ENCODE assay signal across 16 cellular contexts in the genomic region with DNA sequence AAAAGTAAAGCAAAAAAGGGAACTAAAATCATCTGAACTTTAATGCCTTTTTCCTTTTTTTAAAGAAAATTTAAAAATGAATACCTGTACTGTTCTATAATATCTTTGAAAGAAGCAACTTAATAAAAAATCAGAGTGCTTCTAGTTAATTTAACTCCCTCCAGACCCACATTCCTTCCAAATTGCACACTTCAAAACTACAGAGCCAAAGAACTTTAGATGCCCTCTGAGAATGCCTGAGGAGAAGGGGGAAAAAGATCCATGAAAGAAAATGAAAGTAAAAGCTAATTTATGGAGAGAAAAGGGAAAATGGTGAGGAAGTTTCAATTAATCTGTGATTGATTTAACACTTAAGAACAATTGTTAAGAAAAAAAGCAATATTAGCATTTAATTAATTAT.
"Had no signal": no experiment of that assay in that cellular context is flagged by ENCODE, and none has a peak within 500 bp of the region (broad histone marks: within the 10 kb centered on the region; RNA-seq: fewer than 3 reads in every experiment).

No MANE protein-coding gene starts in this region.

- ATAC-seq: activated CD8-positive, alpha-beta T cell treated with anti-CD3 and anti-CD28 coated beads, Interleukin-2, amount 10 ng/mL, durations not matched to agents 7 days and 5 days; naive thymus-derived CD8-positive, alpha-beta T cell; stimulated activated naive B cell treated with anti-CD40 and anti-IgM and Interleukin-4, amounts not matched to agents 10 μg/mL and 1 μg/mL and 100 μg/mL, for 72 hours had no signal

- H3K4me3 Mint-ChIP-seq: activated CD4-positive, alpha-beta T cell treated with anti-CD3 and anti-CD28 coated beads, Interleukin-2, amount 10 ng/mL, durations not matched to agents 24 days and 14 days; activated CD8-positive, alpha-beta T cell treated with anti-CD3 and anti-CD28 coated beads, Interleukin-2, amount 10 ng/mL, durations not matched to agents 7 days and 5 days; activated naive CD4-positive, alpha-beta T cell treated with anti-CD3 and anti-CD28 coated beads for 36 hours; activated T-cell treated with anti-CD3 and anti-CD28 coated beads, Interleukin-2, amount 50 U/mL, for 24 hours; immature natural killer cell; naive thymus-derived CD8-positive, alpha-beta T cell; stimulated activated naive B cell treated with anti-CD40 and anti-IgM and Interleukin-4, amounts not matched to agents 10 μg/mL and 1 μg/mL and 100 μg/mL, for 72 hours had no signal

- H3K9me3 Mint-ChIP-seq: activated CD4-positive, alpha-beta T cell treated with anti-CD3 and anti-CD28 coated beads, Interleukin-2, amount 10 ng/mL, durations not matched to agents 24 days and 14 days; stimulated activated naive B cell treated with anti-CD40 and anti-IgM and Interleukin-4, amounts not matched to agents 10 μg/mL and 1 μg/mL and 100 μg/mL, for 72 hours had no signal

- DNase-seq: activated CD4-positive, alpha-beta T cell treated with anti-CD3 and anti-CD28 coated beads, Interleukin-2, amount 10 ng/mL, durations not matched to agents 24 days and 14 days; activated CD4-positive, CD25-positive, alpha-beta regulatory T cell; activated CD8-positive, alpha-beta T cell treated with anti-CD3 and anti-CD28 coated beads, Interleukin-2, amount 10 ng/mL, durations not matched to agents 7 days and 5 days; activated naive CD4-positive, alpha-beta T cell treated with anti-CD3 and anti-CD28 coated beads for 36 hours; activated T-cell treated with anti-CD3 and anti-CD28 coated beads, Interleukin-2, amount 50 U/mL, for 24 hours; immature natural killer cell; mesendoderm; naive thymus-derived CD8-positive, alpha-beta T cell; stimulated activated CD4-positive, alpha-beta T cell treated with anti-CD3 and anti-CD28 coated beads, Interleukin-4, amount 100 ng/mL, for 4 hours; stimulated activated naive B cell treated with anti-CD40 and anti-IgM and Interleukin-4, amounts not matched to agents 10 μg/mL and 1 μg/mL and 100 μg/mL, for 72 hours; T-helper 1 cell; T-helper 9 cell; upper lobe of left lung had no signal

- H3K4me1 ChIP-seq: upper lobe of left lung had no signal

- H3K27me3 Mint-ChIP-seq: activated CD4-positive, alpha-beta T cell treated with anti-CD3 and anti-CD28 coated beads, Interleukin-2, amount 10 ng/mL, durations not matched to agents 24 days and 14 days; activated T-cell treated with anti-CD3 and anti-CD28 coated beads, Interleukin-2, amount 50 U/mL, for 24 hours; naive thymus-derived CD8-positive, alpha-beta T cell; stimulated activated naive B cell treated with anti-CD40 and anti-IgM and Interleukin-4, amounts not matched to agents 10 μg/mL and 1 μg/mL and 100 μg/mL, for 72 hours had no signal

- H3K36me3 Mint-ChIP-seq: immature natural killer cell; naive thymus-derived CD8-positive, alpha-beta T cell; stimulated activated naive B cell treated with anti-CD40 and anti-IgM and Interleukin-4, amounts not matched to agents 10 μg/mL and 1 μg/mL and 100 μg/mL, for 72 hours had no signal

- H3K27ac ChIP-seq: epithelial cell of prostate, neutrophil, thoracic aorta, upper lobe of left lung had no signal

- H3K4me3 ChIP-seq: thoracic aorta, upper lobe of left lung had no signal

- H3K36me3 ChIP-seq: neutrophil, thoracic aorta, upper lobe of left lung had no signal

- H3K27me3 ChIP-seq: neutrophil, upper lobe of left lung had no signal

- H3K9me3 ChIP-seq: neutrophil, thoracic aorta had no signal

- H3K4me1 Mint-ChIP-seq: activated CD4-positive, alpha-beta T cell treated with anti-CD3 and anti-CD28 coated beads, Interleukin-2, amount 10 ng/mL, durations not matched to agents 24 days and 14 days; immature natural killer cell; naive thymus-derived CD8-positive, alpha-beta T cell; stimulated activated naive B cell treated with anti-CD40 and anti-IgM and Interleukin-4, amounts not matched to agents 10 μg/mL and 1 μg/mL and 100 μg/mL, for 72 hours had no signal

- H3K27ac Mint-ChIP-seq: activated CD4-positive, alpha-beta T cell treated with anti-CD3 and anti-CD28 coated beads, Interleukin-2, amount 10 ng/mL, durations not matched to agents 24 days and 14 days; activated CD8-positive, alpha-beta T cell treated with anti-CD3 and anti-CD28 coated beads, Interleukin-2, amount 10 ng/mL, durations not matched to agents 7 days and 5 days; activated naive CD4-positive, alpha-beta T cell treated with anti-CD3 and anti-CD28 coated beads for 36 hours; activated T-cell treated with anti-CD3 and anti-CD28 coated beads, Interleukin-2, amount 50 U/mL, for 24 hours; immature natural killer cell; naive thymus-derived CD8-positive, alpha-beta T cell; stimulated activated naive B cell treated with anti-CD40 and anti-IgM and Interleukin-4, amounts not matched to agents 10 μg/mL and 1 μg/mL and 100 μg/mL, for 72 hours had no signal
